ENCODE assay signal across 23 cellular contexts in the genomic region with DNA sequence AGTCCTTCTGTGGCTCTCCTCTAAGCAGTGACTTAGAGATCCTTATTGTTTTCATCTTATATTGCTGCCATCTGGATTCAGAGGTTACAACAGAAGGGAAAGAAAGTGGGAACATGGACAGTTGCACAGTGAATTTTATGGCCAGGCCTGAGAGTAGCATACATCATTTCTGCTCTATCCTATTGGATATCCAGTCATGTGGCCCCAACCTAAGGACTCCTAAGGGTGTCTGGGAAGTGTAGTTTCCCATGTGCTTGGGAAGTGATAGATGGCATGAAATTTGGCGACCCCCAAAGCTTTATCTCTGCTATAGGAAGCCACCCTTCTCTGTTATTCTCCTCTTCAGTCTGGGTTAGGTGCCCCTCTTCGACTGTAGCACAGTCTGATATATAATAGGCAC. TPM values are rescaled to one million over a fixed set of nuclear protein-coding genes. Genes with fewer than 3 reads are reported as not detected.
DNase-seq lines count a peak whose midpoint lies in the region; ATAC-seq and TF ChIP-seq lines count a peak whose summit lies in the region.
"Had no signal": no experiment of that assay in that cellular context is flagged by ENCODE, and none has a peak within 500 bp of the region (broad histone marks: within the 10 kb centered on the region; RNA-seq: fewer than 3 reads in every experiment).

No MANE protein-coding gene starts in this region.

- H3K9me3 ChIP-seq in CD4-positive, alpha-beta memory T cell (ENCODE audit: control insufficient read depth in 1 of 2, low read length in 2 of 2) = no peaks in the 10 kb centered on the region
- no peaks in the 10 kb centered on the region for H3K9me3 ChIP-seq in Karpas-422 (ENCODE audit: low read length)
- H3K9me3 ChIP-seq: body of pancreas, prostate gland, transverse colon had no signal

- H3K9me3 Mint-ChIP-seq in CD4-positive, alpha-beta memory T cell = peaks cover 0 to 7% (median 0%) of the 10 kb centered on the region in 8 donors
- H3K9me3 Mint-ChIP-seq in activated naive CD8-positive, alpha-beta T cell (ENCODE audit: low read depth) = no peaks in the 10 kb centered on the region
- H3K9me3 Mint-ChIP-seq in natural killer cell = no peaks in the 10 kb centered on the region
- H3K9me3 Mint-ChIP-seq: neural progenitor cell had no signal

- DNase-seq in NCI-H82 (lab: John Stamatoyannopoulos, UW) (peak; percentile 39), NCI-H82 treated with DMSO at 0.1 percent for 48 hours (lab: John Stamatoyannopoulos, UW; ENCODE audit: unreplicated experiment) (no peak), natural killer cell (no peak), Karpas-422 (no peak)
- DNase-seq in CD4-positive, alpha-beta memory T cell = no peak
- DNase-seq: activated CD4-positive, alpha-beta T cell treated with anti-CD3 and anti-CD28 coated beads for 1 hour; activated naive CD4-positive, alpha-beta T cell treated with anti-CD3 and anti-CD28 coated beads, Interleukin-2, amount 50 U/mL, for 16 hours; effector memory CD8-positive, alpha-beta T cell; glutamatergic neuron; NCI-H1105; NCI-H2081 treated with DMSO at 0.1 percent for 48 hours; NCI-H510A; stimulated activated CD4-positive, alpha-beta T cell treated with anti-CD3 and anti-CD28 coated beads, Interleukin-2, amount 100 ng/mL, for 24 hours; stimulated activated naive CD4-positive, alpha-beta T cell treated with Interleukin-2 at 50 U/mL for 16 hours; transverse colon had no signal

- H3K4me1 ChIP-seq in CD4-positive, alpha-beta memory T cell (ENCODE audit: insufficient read depth, low read length) = peaks cover 99% of the 10 kb centered on the region
- no peaks in the 10 kb centered on the region for H3K4me1 ChIP-seq in Karpas-422 (ENCODE audit: low read length)
- H3K4me1 ChIP-seq: body of pancreas, prostate gland had no signal

- POLR2A ChIA-PET in CD4-positive, alpha-beta memory T cell (lab: Charles Lee; ENCODE audit: partially characterized antibody) = interaction anchor here (2.1 kb wide), 1 partner anchor 8 kb away, joined by 16 read pairs; no protein-coding TSS in a partner anchor

- intact Hi-C loops in CD4-positive, alpha-beta memory T cell (cut with micrococcal nuclease) = no loop called here
- intact Hi-C loops in natural killer cell (cut with micrococcal nuclease) = loop anchor here (5.0 to 10.0 kb wide), 3 partner anchors 132 to 765 kb away; no protein-coding TSS in a partner anchor

- ATAC-seq in natural killer cell (no peak), GM21381 (IDR thresholded peaks at IDR 0.05; ENCODE audit: unreplicated experiment) (no peak), HG03521 (IDR thresholded peaks at IDR 0.05; ENCODE audit: unreplicated experiment) (no peak)
- ATAC-seq: effector memory CD8-positive, alpha-beta T cell had no signal

- no peak overlapping the region for H3K27ac ChIP-seq in CD4-positive, alpha-beta memory T cell (ENCODE audit: low read depth, low read length)
- no peak overlapping the region for H3K27ac ChIP-seq in Karpas-422 (ENCODE audit: low read length)
- H3K27ac ChIP-seq: 22Rv1, neural progenitor cell, prostate gland, transverse colon had no signal

- H4K20me1 ChIP-seq in Karpas-422 (ENCODE audit: insufficient read depth, low read depth, low read length) = no peaks in the 10 kb centered on the region

- peak overlapping the region in 5 of 7 donors; percentile 47 to 98 (median 88) for H3K27ac Mint-ChIP-seq in CD4-positive, alpha-beta memory T cell
- peak overlapping the region; percentile 28 for H3K27ac Mint-ChIP-seq in activated naive CD8-positive, alpha-beta T cell
- H3K27ac Mint-ChIP-seq in natural killer cell = peak overlapping the region; percentile 83 to 99
- H3K27ac Mint-ChIP-seq: B cell, neural progenitor cell had no signal

- H3K4me3 Mint-ChIP-seq in CD4-positive, alpha-beta memory T cell = peak overlapping the region in 3 of 8 donors; percentile 3 to 31 (median 29)
- H3K4me3 Mint-ChIP-seq in activated naive CD8-positive, alpha-beta T cell = peak overlapping the region; percentile 17
- peak overlapping the region; percentile 6 for H3K4me3 Mint-ChIP-seq in natural killer cell
- H3K4me3 Mint-ChIP-seq: B cell, neural progenitor cell had no signal

- no peaks in the 10 kb centered on the region for H3K79me2 ChIP-seq in Karpas-422 (ENCODE audit: low read length)

- H3K27me3 ChIP-seq in CD4-positive, alpha-beta memory T cell (ENCODE audit: insufficient read depth, low read length) = no peaks in the 10 kb centered on the region
- no peaks in the 10 kb centered on the region; the same call in 1 of the 2 replicates for H3K27me3 ChIP-seq in Karpas-422 (ENCODE audit: low read length)
- H3K27me3 ChIP-seq: body of pancreas, neural progenitor cell, transverse colon had no signal

- H3K4me3 ChIP-seq in CD4-positive, alpha-beta memory T cell (ENCODE audit: low read length in 2 of 2) = no peak overlapping the region
- H3K4me3 ChIP-seq in Karpas-422 (ENCODE audit: low read length) = no peak overlapping the region
- H3K4me3 ChIP-seq: body of pancreas, neural progenitor cell, prostate gland, transverse colon had no signal

- no peak overlapping the region for H3K4me2 ChIP-seq in Karpas-422 (ENCODE audit: low read depth, low read length, poor library complexity, severe bottlenecking)
- H3K4me2 ChIP-seq: neural progenitor cell had no signal

- CTCF ChIA-PET in CD4-positive, alpha-beta memory T cell (lab: Charles Lee; ENCODE audit: partially characterized antibody) = no interaction called here

- no peaks in the 10 kb centered on the region for H3K27me3 Mint-ChIP-seq in CD4-positive, alpha-beta memory T cell
- H3K27me3 Mint-ChIP-seq in activated naive CD8-positive, alpha-beta T cell = no peaks in the 10 kb centered on the region
- no peaks in the 10 kb centered on the region for H3K27me3 Mint-ChIP-seq in natural killer cell (ENCODE audit: low read depth in 2 of 2)
- H3K27me3 Mint-ChIP-seq: effector memory CD8-positive, alpha-beta T cell had no signal

- no peaks in the 10 kb centered on the region for H3K36me3 Mint-ChIP-seq in CD4-positive, alpha-beta memory T cell
- H3K36me3 Mint-ChIP-seq in activated naive CD8-positive, alpha-beta T cell = peaks cover 3% of the 10 kb centered on the region
- H3K36me3 Mint-ChIP-seq in natural killer cell = no peaks in the 10 kb centered on the region
- H3K36me3 Mint-ChIP-seq: neural progenitor cell had no signal

- no peaks in the 10 kb centered on the region for H3K36me3 ChIP-seq in CD4-positive, alpha-beta memory T cell (ENCODE audit: insufficient read depth, low read length)
- H3K36me3 ChIP-seq in Karpas-422 (ENCODE audit: insufficient read depth, low read length) = no peaks in the 10 kb centered on the region
- H3K36me3 ChIP-seq: neural progenitor cell, prostate gland, transverse colon had no signal

- H3K9me2 ChIP-seq in Karpas-422 (replicated peaks; ENCODE audit: insufficient read depth, low read length) = no peaks in the 10 kb centered on the region

- no peak overlapping the region for H3K9ac ChIP-seq in Karpas-422 (ENCODE audit: low read length)
- H3K9ac ChIP-seq: neural progenitor cell had no signal

- H2AFZ ChIP-seq in Karpas-422 (ENCODE audit: low read length) = no peak overlapping the region
- H2AFZ ChIP-seq: neural progenitor cell had no signal

- no peak for TF ChIP-seq CTCF in natural killer cell (IDR thresholded peaks at IDR 0.05)

- peaks cover 76 to 100% (median 89%) of the 10 kb centered on the region in 4 donors for H3K4me1 Mint-ChIP-seq in CD4-positive, alpha-beta memory T cell
- peaks cover 88% of the 10 kb centered on the region for H3K4me1 Mint-ChIP-seq in activated naive CD8-positive, alpha-beta T cell (ENCODE audit: low read depth)
- H3K4me1 Mint-ChIP-seq in natural killer cell = peaks cover 100% of the 10 kb centered on the region in 2 donors

RNA-seq across cellular contexts. Expression of a gene that starts 51.9 kb away (rescaled TPM):
- total RNA-seq in CD4-positive, alpha-beta memory T cell = 1 to 10 TPM; 4.7 to 6.0 TPM
- 1 to 10 TPM; 2.9 to 4.3 TPM for polyA plus RNA-seq in CD4-positive, alpha-beta memory T cell
- 10 to 100 TPM in 1 of 3 donors, 1 to 10 TPM in 2; 7.2 to 11.4 (median 7.9) TPM for total RNA-seq in natural killer cell
- 8.6 and 16.1 TPM in 2 replicates for total RNA-seq in Karpas-422 (2014; rRNA removed; shearing (Covaris generic); ENCODE audit: low replicate concordance)

Comparison
In these comparisons a context has a peak if more than half of its experiments do, and no peak if none do; other contexts are left out.
1. H3K27ac Mint-ChIP-seq: peak in every context shown above with its lines; median percentile 91 in natural killer cell; 88 in CD4-positive, alpha-beta memory T cell; 28 in activated naive CD8-positive, alpha-beta T cell.